Comparison of ENCODE assay signal across 13 cellular contexts in the genomic region with DNA sequence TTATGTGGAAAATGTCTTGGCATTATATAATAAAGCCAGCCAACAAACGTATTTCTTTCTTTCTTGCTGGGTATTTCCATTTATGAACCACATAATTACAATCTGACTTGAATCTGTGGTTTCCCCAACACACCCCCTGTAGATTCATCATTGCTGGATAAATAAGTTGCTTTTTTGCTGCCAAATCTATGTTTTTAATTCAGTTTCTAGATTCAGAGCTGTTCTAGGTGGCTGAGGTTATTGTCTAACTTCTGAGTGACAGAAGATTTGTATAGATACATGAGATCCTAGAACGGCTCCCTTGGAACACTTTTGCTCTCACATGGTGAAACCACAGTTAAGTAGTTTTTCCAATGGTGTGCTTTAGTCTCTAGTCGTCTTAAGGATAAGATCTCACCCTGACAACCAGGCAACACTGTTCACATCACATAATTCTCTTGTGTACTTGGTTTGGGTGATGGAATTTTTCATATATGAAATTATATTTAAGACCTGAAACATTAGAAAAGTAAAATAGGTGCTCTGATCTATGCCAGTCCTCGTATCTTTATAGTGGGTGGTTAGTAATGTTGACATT.
"Had no signal": no experiment of that assay in that cellular context is flagged by ENCODE, and none has a peak within 500 bp of the region (broad histone marks: within the 10 kb centered on the region; RNA-seq: fewer than 3 reads in every experiment).

No MANE protein-coding gene starts in this region.

- H3K4me1 ChIP-seq: breast epithelium, esophagus squamous epithelium, foreskin keratinocyte, suprapubic skin, upper lobe of left lung had no signal

- H3K27me3 Mint-ChIP-seq: naive thymus-derived CD4-positive, alpha-beta T cell; progenitor cell of endocrine pancreas; stimulated activated naive B cell treated with anti-CD40 and anti-IgM and Interleukin-4, amounts not matched to agents 10 μg/mL and 1 μg/mL and 100 μg/mL, for 72 hours had no signal

- H3K4me3 ChIP-seq: breast epithelium, dorsolateral prefrontal cortex, esophagus squamous epithelium, suprapubic skin, upper lobe of left lung had no signal

- H3K27ac ChIP-seq: breast epithelium, dorsolateral prefrontal cortex, esophagus squamous epithelium, foreskin keratinocyte, suprapubic skin, upper lobe of left lung had no signal

- H3K27me3 ChIP-seq: breast epithelium, dorsolateral prefrontal cortex, esophagus squamous epithelium, foreskin keratinocyte, suprapubic skin, upper lobe of left lung had no signal

- FAIRE-seq: small intestine had no signal

- DNase-seq: dorsolateral prefrontal cortex; esophagus squamous epithelium; foreskin keratinocyte; left colon; naive thymus-derived CD4-positive, alpha-beta T cell; right cardiac atrium; SIG-M5; small intestine; stimulated activated naive B cell treated with anti-CD40 and anti-IgM and Interleukin-4, amounts not matched to agents 10 μg/mL and 1 μg/mL and 100 μg/mL, for 72 hours; upper lobe of left lung had no signal

- H3K36me3 ChIP-seq: breast epithelium, esophagus squamous epithelium, suprapubic skin, upper lobe of left lung had no signal

- ATAC-seq: foreskin keratinocyte; left colon; naive thymus-derived CD4-positive, alpha-beta T cell; right cardiac atrium; stimulated activated naive B cell treated with anti-CD40 and anti-IgM and Interleukin-4, amounts not matched to agents 10 μg/mL and 1 μg/mL and 100 μg/mL, for 72 hours had no signal

- H3K9me3 Mint-ChIP-seq: naive thymus-derived CD4-positive, alpha-beta T cell; stimulated activated naive B cell treated with anti-CD40 and anti-IgM and Interleukin-4, amounts not matched to agents 10 μg/mL and 1 μg/mL and 100 μg/mL, for 72 hours had no signal

- H3K27ac Mint-ChIP-seq: progenitor cell of endocrine pancreas; stimulated activated naive B cell treated with anti-CD40 and anti-IgM and Interleukin-4, amounts not matched to agents 10 μg/mL and 1 μg/mL and 100 μg/mL, for 72 hours had no signal

- H3K9me3 ChIP-seq: breast epithelium, esophagus squamous epithelium, suprapubic skin, upper lobe of left lung had no signal

- H3K4me3 Mint-ChIP-seq: naive thymus-derived CD4-positive, alpha-beta T cell; stimulated activated naive B cell treated with anti-CD40 and anti-IgM and Interleukin-4, amounts not matched to agents 10 μg/mL and 1 μg/mL and 100 μg/mL, for 72 hours had no signal
